In the genomic region with DNA sequence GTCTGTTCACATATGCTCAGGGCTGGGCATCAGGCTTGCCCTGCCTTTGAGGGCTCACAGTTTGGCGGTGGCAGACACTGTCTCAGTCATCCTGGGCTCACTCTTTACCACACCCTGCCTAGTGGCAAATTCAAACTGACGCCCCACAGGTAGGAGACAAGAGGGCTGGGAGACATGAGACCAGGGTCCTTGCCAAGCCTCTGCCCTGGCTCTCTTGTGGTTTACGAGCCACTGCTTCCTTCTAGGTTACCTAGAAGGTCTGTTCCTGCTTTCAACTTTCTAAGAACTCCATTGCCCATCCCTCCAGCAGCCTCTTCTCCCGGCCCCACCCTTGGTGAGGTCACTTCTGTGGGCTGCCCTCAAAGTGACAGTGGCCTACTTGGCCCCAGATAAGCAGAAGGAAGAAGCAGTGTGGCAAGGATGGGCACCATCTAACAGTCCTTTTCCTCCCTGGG, we compare ENCODE assay signal across 2 cellular contexts.
TF ChIP-seq lines count a peak whose summit lies in the region.

No MANE protein-coding gene starts in this region.

TF ChIP-seq in HEK293, 187 proteins besides CTCF, POLR2A, EP300 and RAD21:
- TF ChIP-seq KLF17 (tag by site-specific recombination; IDR thresholded peaks at IDR 0.05) (0 out of 2 replicates have a peak, but pooled peaks have one; percentile 23), KLF1 (tag by site-specific recombination; IDR thresholded peaks at IDR 0.05) (peak; percentile 14; the same call in 1 of the 2 replicates), BCL6B (tag by site-specific recombination; IDR thresholded peaks at IDR 0.05) (peak; percentile 86), ZNF24 (tag by site-specific recombination; IDR thresholded peaks at IDR 0.05) (no peak), ZNF785 (tag by site-specific recombination; IDR thresholded peaks at IDR 0.05) (no peak), GLIS2 (tag by site-specific recombination; IDR thresholded peaks at IDR 0.05) (0 out of 2 replicates have a peak, but pooled peaks have one; percentile 11)

TF ChIP-seq in K562, 482 proteins besides CTCF, POLR2A, EP300 and RAD21:
- TF ChIP-seq SMARCE1 (IDR thresholded peaks at IDR 0.05) (0 out of 2 replicates have a peak, but pooled peaks have one; percentile 12), CBX1 (IDR thresholded peaks at IDR 0.05; ENCODE audit: low read depth) (no peak), JUND (IDR thresholded peaks at IDR 0.05; ENCODE audit: borderline replicate concordance, low read depth, low read length) (peak; percentile 49; the same call in 1 of the 2 replicates), JUND (tag; IDR thresholded peaks at IDR 0.05; ENCODE audit: borderline replicate concordance, low read depth, low read length) (peak; percentile 68; the same call in 1 of the 3 replicates), CBFA2T2 (conservative IDR thresholded peaks at IDR 0.05) (0 out of 2 replicates have a peak, but pooled peaks have one; percentile 3), MYNN (IDR thresholded peaks at IDR 0.05) (peak; percentile 81), MYNN (CRISPR knock-in tag; IDR thresholded peaks at IDR 0.05) (no peak), DPF2 (IDR thresholded peaks at IDR 0.05) (0 out of 2 replicates have a peak, but pooled peaks have one; percentile 16), CTBP1 (IDR thresholded peaks at IDR 0.05; ENCODE audit: borderline replicate concordance) (peak; percentile 65; the same call in 1 of the 2 replicates), GABPA (tag; conservative IDR thresholded peaks at IDR 0.05; ENCODE audit: low read depth) (no peak), RCOR1 (IDR thresholded peaks at IDR 0.05; ENCODE audit: borderline replicate concordance in 1 of 2, low read depth in 2 of 2, low read length in 2 of 2) (0 out of 4 replicates have a peak, but pooled peaks of 1 of the 2 experiments have one; percentile 24), ATF1 (CRISPR knock-in tag; IDR thresholded peaks at IDR 0.05) (no peak), ATF1 (tag; IDR thresholded peaks at IDR 0.05) (peak; percentile 26; the same call in 1 of the 2 replicates), MTA3 (IDR thresholded peaks at IDR 0.05; ENCODE audit: borderline replicate concordance) (0 out of 2 replicates have a peak, but pooled peaks have one; percentile 24), ATF7 (IDR thresholded peaks at IDR 0.05) (peak; percentile 76), NFE2L1 (tag; IDR thresholded peaks at IDR 0.05; ENCODE audit: borderline replicate concordance, low read depth) (no peak), ARID1B (IDR thresholded peaks at IDR 0.05) (no peak), ZNF253 (CRISPR knock-in tag; conservative IDR thresholded peaks at IDR 0.05) (no peak), JUN (IDR thresholded peaks at IDR 0.05; ENCODE audit: borderline replicate concordance, low read depth, low read length) (0 out of 2 replicates have a peak, but pooled peaks have one; percentile 14), JUN (CRISPR knock-in tag; IDR thresholded peaks at IDR 0.05; ENCODE audit: borderline replicate concordance) (no peak), SAFB2 (IDR thresholded peaks at IDR 0.05; ENCODE audit: borderline replicate concordance, low read depth, low read length, severe bottlenecking) (no peak), CREM (IDR thresholded peaks at IDR 0.05; ENCODE audit: low read depth) (peak; percentile 46; the same call in 1 of the 2 replicates)
- TF ChIP-seq, protein P1, sequence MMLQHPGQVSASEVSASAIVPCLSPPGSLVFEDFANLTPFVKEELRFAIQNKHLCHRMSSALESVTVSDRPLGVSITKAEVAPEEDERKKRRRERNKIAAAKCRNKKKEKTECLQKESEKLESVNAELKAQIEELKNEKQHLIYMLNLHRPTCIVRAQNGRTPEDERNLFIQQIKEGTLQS (IDR thresholded peaks at IDR 0.05), result peak; percentile 73
- TF ChIP-seq, protein P1 (CRISPR knock-in tag; conservative IDR thresholded peaks at IDR 0.05), result no peak
- TF ChIP-seq, protein P2, sequence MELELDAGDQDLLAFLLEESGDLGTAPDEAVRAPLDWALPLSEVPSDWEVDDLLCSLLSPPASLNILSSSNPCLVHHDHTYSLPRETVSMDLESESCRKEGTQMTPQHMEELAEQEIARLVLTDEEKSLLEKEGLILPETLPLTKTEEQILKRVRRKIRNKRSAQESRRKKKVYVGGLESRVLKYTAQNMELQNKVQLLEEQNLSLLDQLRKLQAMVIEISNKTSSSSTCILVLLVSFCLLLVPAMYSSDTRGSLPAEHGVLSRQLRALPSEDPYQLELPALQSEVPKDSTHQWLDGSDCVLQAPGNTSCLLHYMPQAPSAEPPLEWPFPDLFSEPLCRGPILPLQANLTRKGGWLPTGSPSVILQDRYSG (tag; conservative IDR thresholded peaks at IDR 0.05; ENCODE audit: low read depth), result 0 out of 2 replicates have a peak, but pooled peaks have one; percentile 26
- TF ChIP-seq, protein P3, sequence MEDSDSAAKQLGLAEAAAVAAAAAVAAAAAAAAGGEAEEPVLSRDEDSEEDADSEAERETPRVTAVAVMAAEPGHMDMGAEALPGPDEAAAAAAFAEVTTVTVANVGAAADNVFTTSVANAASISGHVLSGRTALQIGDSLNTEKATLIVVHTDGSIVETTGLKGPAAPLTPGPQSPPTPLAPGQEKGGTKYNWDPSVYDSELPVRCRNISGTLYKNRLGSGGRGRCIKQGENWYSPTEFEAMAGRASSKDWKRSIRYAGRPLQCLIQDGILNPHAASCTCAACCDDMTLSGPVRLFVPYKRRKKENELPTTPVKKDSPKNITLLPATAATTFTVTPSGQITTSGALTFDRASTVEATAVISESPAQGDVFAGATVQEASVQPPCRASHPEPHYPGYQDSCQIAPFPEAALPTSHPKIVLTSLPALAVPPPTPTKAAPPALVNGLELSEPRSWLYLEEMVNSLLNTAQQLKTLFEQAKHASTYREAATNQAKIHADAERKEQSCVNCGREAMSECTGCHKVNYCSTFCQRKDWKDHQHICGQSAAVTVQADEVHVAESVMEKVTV (CRISPR knock-in tag; IDR thresholded peaks at IDR 0.05), result no peak
- TF ChIP-seq, protein P4, sequence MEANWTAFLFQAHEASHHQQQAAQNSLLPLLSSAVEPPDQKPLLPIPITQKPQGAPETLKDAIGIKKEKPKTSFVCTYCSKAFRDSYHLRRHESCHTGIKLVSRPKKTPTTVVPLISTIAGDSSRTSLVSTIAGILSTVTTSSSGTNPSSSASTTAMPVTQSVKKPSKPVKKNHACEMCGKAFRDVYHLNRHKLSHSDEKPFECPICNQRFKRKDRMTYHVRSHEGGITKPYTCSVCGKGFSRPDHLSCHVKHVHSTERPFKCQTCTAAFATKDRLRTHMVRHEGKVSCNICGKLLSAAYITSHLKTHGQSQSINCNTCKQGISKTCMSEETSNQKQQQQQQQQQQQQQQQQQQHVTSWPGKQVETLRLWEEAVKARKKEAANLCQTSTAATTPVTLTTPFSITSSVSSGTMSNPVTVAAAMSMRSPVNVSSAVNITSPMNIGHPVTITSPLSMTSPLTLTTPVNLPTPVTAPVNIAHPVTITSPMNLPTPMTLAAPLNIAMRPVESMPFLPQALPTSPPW (CRISPR knock-in tag; IDR thresholded peaks at IDR 0.05), result peak; percentile 38; the same call in 1 of the 2 replicates
- TF ChIP-seq, protein P5, sequence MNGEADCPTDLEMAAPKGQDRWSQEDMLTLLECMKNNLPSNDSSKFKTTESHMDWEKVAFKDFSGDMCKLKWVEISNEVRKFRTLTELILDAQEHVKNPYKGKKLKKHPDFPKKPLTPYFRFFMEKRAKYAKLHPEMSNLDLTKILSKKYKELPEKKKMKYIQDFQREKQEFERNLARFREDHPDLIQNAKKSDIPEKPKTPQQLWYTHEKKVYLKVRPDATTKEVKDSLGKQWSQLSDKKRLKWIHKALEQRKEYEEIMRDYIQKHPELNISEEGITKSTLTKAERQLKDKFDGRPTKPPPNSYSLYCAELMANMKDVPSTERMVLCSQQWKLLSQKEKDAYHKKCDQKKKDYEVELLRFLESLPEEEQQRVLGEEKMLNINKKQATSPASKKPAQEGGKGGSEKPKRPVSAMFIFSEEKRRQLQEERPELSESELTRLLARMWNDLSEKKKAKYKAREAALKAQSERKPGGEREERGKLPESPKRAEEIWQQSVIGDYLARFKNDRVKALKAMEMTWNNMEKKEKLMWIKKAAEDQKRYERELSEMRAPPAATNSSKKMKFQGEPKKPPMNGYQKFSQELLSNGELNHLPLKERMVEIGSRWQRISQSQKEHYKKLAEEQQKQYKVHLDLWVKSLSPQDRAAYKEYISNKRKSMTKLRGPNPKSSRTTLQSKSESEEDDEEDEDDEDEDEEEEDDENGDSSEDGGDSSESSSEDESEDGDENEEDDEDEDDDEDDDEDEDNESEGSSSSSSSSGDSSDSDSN (IDR thresholded peaks at IDR 0.05; ENCODE audit: borderline replicate concordance in 1 of 2, low read depth in 2 of 2, low read length in 2 of 2), result no peak
- TF ChIP-seq, protein P6, sequence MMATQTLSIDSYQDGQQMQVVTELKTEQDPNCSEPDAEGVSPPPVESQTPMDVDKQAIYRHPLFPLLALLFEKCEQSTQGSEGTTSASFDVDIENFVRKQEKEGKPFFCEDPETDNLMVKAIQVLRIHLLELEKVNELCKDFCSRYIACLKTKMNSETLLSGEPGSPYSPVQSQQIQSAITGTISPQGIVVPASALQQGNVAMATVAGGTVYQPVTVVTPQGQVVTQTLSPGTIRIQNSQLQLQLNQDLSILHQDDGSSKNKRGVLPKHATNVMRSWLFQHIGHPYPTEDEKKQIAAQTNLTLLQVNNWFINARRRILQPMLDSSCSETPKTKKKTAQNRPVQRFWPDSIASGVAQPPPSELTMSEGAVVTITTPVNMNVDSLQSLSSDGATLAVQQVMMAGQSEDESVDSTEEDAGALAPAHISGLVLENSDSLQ (IDR thresholded peaks at IDR 0.05), result peak; percentile 27; the same call in 1 of the 2 replicates
- TF ChIP-seq, protein P7, sequence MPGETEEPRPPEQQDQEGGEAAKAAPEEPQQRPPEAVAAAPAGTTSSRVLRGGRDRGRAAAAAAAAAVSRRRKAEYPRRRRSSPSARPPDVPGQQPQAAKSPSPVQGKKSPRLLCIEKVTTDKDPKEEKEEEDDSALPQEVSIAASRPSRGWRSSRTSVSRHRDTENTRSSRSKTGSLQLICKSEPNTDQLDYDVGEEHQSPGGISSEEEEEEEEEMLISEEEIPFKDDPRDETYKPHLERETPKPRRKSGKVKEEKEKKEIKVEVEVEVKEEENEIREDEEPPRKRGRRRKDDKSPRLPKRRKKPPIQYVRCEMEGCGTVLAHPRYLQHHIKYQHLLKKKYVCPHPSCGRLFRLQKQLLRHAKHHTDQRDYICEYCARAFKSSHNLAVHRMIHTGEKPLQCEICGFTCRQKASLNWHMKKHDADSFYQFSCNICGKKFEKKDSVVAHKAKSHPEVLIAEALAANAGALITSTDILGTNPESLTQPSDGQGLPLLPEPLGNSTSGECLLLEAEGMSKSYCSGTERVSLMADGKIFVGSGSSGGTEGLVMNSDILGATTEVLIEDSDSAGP (CRISPR knock-in tag; IDR thresholded peaks at IDR 0.05), result no peak
TF ChIP-seq in K562: peak in this region for 16.
